ENCODE assay signal across 7 cellular contexts in genomic region chr10:113326160-113327111, GRCh38.
DNase-seq lines count a peak whose midpoint lies in the region; ATAC-seq, FAIRE-seq and TF ChIP-seq lines count a peak whose summit lies in the region.

No MANE protein-coding gene starts in this region.

- peak; percentile 79 for DNase-seq in H54 (ENCODE audit: insufficient read length, low spot score)
- DNase-seq in LHCN-M2 (ENCODE audit: low read depth): peak; percentile 68
- DNase-seq in GM12878 (ENCODE audit: low read depth, low spot score): peak; percentile 42
- DNase-seq in lower leg skin (ENCODE audit: low spot score in 2 of 2): peak; percentile 55 to 89
- DNase-seq in thyroid gland: peak; percentile 13 to 15
- DNase-seq in activated gamma-delta T cell (lab: John Stamatoyannopoulos, UW): no peak

- no peaks in the 10 kb centered on the region for H3K79me2 ChIP-seq in GM12878 (ENCODE audit: control insufficient read depth, insufficient read depth, low read length)

- RAD21 ChIA-PET in GM12878 (lab: Charles Lee; ENCODE audit: unreplicated experiment): no interaction called here

- H3K4me1 ChIP-seq in GM12878 (ENCODE audit: control insufficient read depth, insufficient read depth, low read length) (no peaks in the 10 kb centered on the region), thyroid gland (no peaks in the 10 kb centered on the region)

- H3K36me3 ChIP-seq in GM12878 (ENCODE audit: control insufficient read depth in 2 of 2, insufficient read depth in 2 of 2, low read length in 1 of 2) (no peaks in the 10 kb centered on the region), thyroid gland (no peaks in the 10 kb centered on the region)

- no peak overlapping the region for H3K4me2 ChIP-seq in GM12878 (ENCODE audit: control insufficient read depth, insufficient read depth)

- H3K4me3 ChIP-seq in GM12878 (no peak overlapping the region), lower leg skin (ENCODE audit: low read depth, poor library complexity, severe bottlenecking) (no peak overlapping the region), thyroid gland (replicated peaks in 1 of 3) (no peak overlapping the region)

- TF ChIP-seq EP300 in GM12878 (IDR thresholded peaks at IDR 0.05; ENCODE audit: borderline replicate concordance in 1 of 2, control insufficient read depth in 1 of 2, low read depth in 2 of 2, low read length in 2 of 2): no peak; a peak in 1 of 4 replicates

- WGBS in GM12878 (ENCODE audit: insufficient coverage, insufficient replicate concordance, low lambda C conversion rate, missing lambda C conversion rate): 10% methylated on average over 5 of the region's 5 CpGs
- WGBS in lower leg skin, 2 donors: 37% methylated on average over 5 of the region's 5 CpGs
- 59 to 73% methylated on average over 5 of the region's 5 CpGs for WGBS in thyroid gland, 2 donors

- TF ChIP-seq CTCF in GM12878 (IDR thresholded peaks at IDR 0.05 in 2 of 3, conservative IDR thresholded peaks at IDR 0.05 in 1 of 3; ENCODE audit: control insufficient read depth in 2 of 3, extremely low read depth in 1 of 3, insufficient read depth in 1 of 3, low read depth in 3 of 3, low read length in 3 of 3): no peak; a peak in 1 of 6 replicates
- TF ChIP-seq CTCF in lower leg skin (IDR thresholded peaks at IDR 0.05): no peak
- no peak for TF ChIP-seq CTCF in thyroid gland (IDR thresholded peaks at IDR 0.05)

- no peaks in the 10 kb centered on the region for H4K20me1 ChIP-seq in GM12878 (ENCODE audit: control insufficient read depth, insufficient read depth)

- H3K9me3 ChIP-seq in GM12878 (replicated peaks; ENCODE audit: control insufficient read depth, insufficient read depth, low read length) (no peaks in the 10 kb centered on the region; the same call in 2 of the 3 replicates), thyroid gland (no peaks in the 10 kb centered on the region)

- SMC1A ChIA-PET in GM12878 (lab: Charles Lee; ENCODE audit: uncharacterized antibody, unreplicated experiment): interaction anchor here (1.1 kb wide), 1 partner anchor 22 kb away, joined by 3 read pairs; no protein-coding TSS in a partner anchor

- no peak for TF ChIP-seq RAD21 in GM12878 (IDR thresholded peaks at IDR 0.05; ENCODE audit: insufficient read depth, low read depth, low read length)

- FAIRE-seq in H54 (lab: Jason Lieb, UNC) (no peak), GM12878 (lab: Jason Lieb, UNC) (no peak)

- in situ Hi-C loops in GM12878 (cut with MboI): no loop called here

- intact Hi-C loops in GM12878 (cut with micrococcal nuclease; ENCODE audit: unreplicated experiment) (no loop called here), lower leg skin (cut with DNase I; ENCODE audit: low total_unique reads) (no loop called here), thyroid gland (cut with DNase I) (no loop called here)

- no peak for TF ChIP-seq POLR2A in H54 (IDR thresholded peaks at IDR 0.05; ENCODE audit: low read depth, low read length)
- TF ChIP-seq POLR2A in GM12878 (IDR thresholded peaks at IDR 0.05; ENCODE audit: low read depth, low read length): no peak
- no peak for TF ChIP-seq POLR2A in lower leg skin (IDR thresholded peaks at IDR 0.05)
- TF ChIP-seq POLR2A in thyroid gland (IDR thresholded peaks at IDR 0.05): no peak

- no TSS peak for BruUV-seq in GM12878 (replicated peaks; lab: Mats Ljungman, UMichigan)

- H3K27me3 ChIP-seq in GM12878 (replicated peaks in 1 of 2; ENCODE audit: control insufficient read depth in 2 of 2, insufficient read depth in 2 of 2, low read length in 1 of 2) (no peaks in the 10 kb centered on the region), thyroid gland (no peaks in the 10 kb centered on the region)

- H3K27ac ChIP-seq in GM12878 (ENCODE audit: control insufficient read depth, insufficient read depth): no peak overlapping the region
- no peak overlapping the region for H3K27ac ChIP-seq in thyroid gland

- peak; percentile 88 for ATAC-seq in GM18499 (IDR thresholded peaks at IDR 0.05; ENCODE audit: insufficient read depth, unreplicated experiment)
- ATAC-seq in GM12878: peak; percentile 88

- no peak overlapping the region for H2AFZ ChIP-seq in GM12878 (ENCODE audit: control insufficient read depth, low read depth, low read length)

- POLR2A ChIA-PET in GM12878 (lab: Charles Lee): no interaction called here

- no peak overlapping the region for H3K9ac ChIP-seq in GM12878 (ENCODE audit: control insufficient read depth, insufficient read depth, low read length)

- CTCF ChIA-PET in GM12878 (lab: Yijun Ruan, JAX): no interaction called here

TF ChIP-seq in GM12878, 131 proteins besides CTCF, POLR2A, EP300 and RAD21 (continues in another document):
- peak; percentile 80 to 84 for TF ChIP-seq BHLHE40 (IDR thresholded peaks at IDR 0.05; ENCODE audit: borderline replicate concordance in 1 of 2, low read depth in 2 of 2, low read length in 1 of 2)
- no peak for TF ChIP-seq ATF3 (IDR thresholded peaks at IDR 0.05; ENCODE audit: borderline replicate concordance, extremely low read depth, low read depth, low read length)
- peak; percentile 43; the same call in 1 of the 2 replicates for TF ChIP-seq MTA2 (IDR thresholded peaks at IDR 0.05; ENCODE audit: low read depth)
- no peak for TF ChIP-seq MYC (IDR thresholded peaks at IDR 0.05; ENCODE audit: insufficient read depth, insufficient read length, insufficient replicate concordance, low read length, severe bottlenecking)
- peak; percentile 32 to 66; a peak in 2 of 4 replicates for TF ChIP-seq IKZF2 (IDR thresholded peaks at IDR 0.05)
- peak; percentile 53 for TF ChIP-seq JUNB (IDR thresholded peaks at IDR 0.05)
- TF ChIP-seq EED (IDR thresholded peaks at IDR 0.05; ENCODE audit: low read depth): 0 out of 2 replicates have a peak, but pooled peaks have one; percentile 22
- TF ChIP-seq SP1 (IDR thresholded peaks at IDR 0.05; ENCODE audit: low read depth, low read length): peak; percentile 12
- TF ChIP-seq MEF2B (IDR thresholded peaks at IDR 0.05; ENCODE audit: partially characterized antibody, poor library complexity, severe bottlenecking): peak; percentile 82
- TF ChIP-seq RELB (IDR thresholded peaks at IDR 0.05; ENCODE audit: low read depth): peak; percentile 44; the same call in 1 of the 2 replicates
- TF ChIP-seq CUX1 (IDR thresholded peaks at IDR 0.05; ENCODE audit: insufficient replicate concordance, low read depth, low read length): no peak
- peak; percentile 88; the same call in 1 of the 2 replicates for TF ChIP-seq BACH1 (IDR thresholded peaks at IDR 0.05; ENCODE audit: borderline replicate concordance)
